ENCODE assay signal across 9 cellular contexts in genomic region chr6:43924222-43924702, GRCh38.
DNase-seq lines count a peak whose midpoint lies in the region; ATAC-seq, FAIRE-seq and TF ChIP-seq lines count a peak whose summit lies in the region.
"Had no signal": no experiment of that assay in that cellular context is flagged by ENCODE, and none has a peak within 500 bp of the region (broad histone marks: within the 10 kb centered on the region; RNA-seq: fewer than 3 reads in every experiment).

No MANE protein-coding gene starts in this region.

- no peaks in the 10 kb centered on the region for H3K36me3 Mint-ChIP-seq in activated naive CD4-positive, alpha-beta T cell treated with anti-CD3 and anti-CD28 coated beads for 36 hours (ENCODE audit: low read depth)
- H3K36me3 Mint-ChIP-seq in type B pancreatic cell = no peaks in the 10 kb centered on the region

- ATAC-seq in gastrocnemius medialis = no peak

- no peaks in the 10 kb centered on the region for H3K9me3 Mint-ChIP-seq in activated naive CD4-positive, alpha-beta T cell treated with anti-CD3 and anti-CD28 coated beads for 36 hours
- no peaks in the 10 kb centered on the region for H3K9me3 Mint-ChIP-seq in type B pancreatic cell

- no peak overlapping the region for H3K27ac ChIP-seq in gastrocnemius medialis
- H3K27ac ChIP-seq: dorsolateral prefrontal cortex had no signal

- H3K36me3 ChIP-seq in GM06990 (ENCODE audit: control insufficient read depth, insufficient read depth, low read length) = no peaks in the 10 kb centered on the region
- no peaks in the 10 kb centered on the region for H3K36me3 ChIP-seq in gastrocnemius medialis

- H3K9me3 ChIP-seq in gastrocnemius medialis = no peaks in the 10 kb centered on the region

- H3K4me3 ChIP-seq in GM06990 (replicated peaks; ENCODE audit: low read depth, low read length) (no peak overlapping the region), gastrocnemius medialis (no peak overlapping the region)
- H3K4me3 ChIP-seq: dorsolateral prefrontal cortex had no signal

- in situ Hi-C loops in gastrocnemius medialis (cut with MboI; ENCODE audit: low sequenced_read_pairs in 4 of 4) = no loop called here

- intact Hi-C loops in activated naive CD4-positive, alpha-beta T cell treated with anti-CD3 and anti-CD28 coated beads for 36 hours (cut with micrococcal nuclease) = loop anchor here (2.0 kb wide), 1 partner anchor 77 kb away; no protein-coding TSS in a partner anchor
- intact Hi-C loops in gastrocnemius medialis (cut with DNase I; ENCODE audit: low total_unique reads) = no loop called here

- no peak overlapping the region for H3K4me3 Mint-ChIP-seq in activated naive CD4-positive, alpha-beta T cell treated with anti-CD3 and anti-CD28 coated beads for 36 hours
- H3K4me3 Mint-ChIP-seq in type B pancreatic cell = no peak overlapping the region

- no peaks in the 10 kb centered on the region for H3K27me3 Mint-ChIP-seq in activated naive CD4-positive, alpha-beta T cell treated with anti-CD3 and anti-CD28 coated beads for 36 hours (ENCODE audit: low read depth)
- no peaks in the 10 kb centered on the region for H3K27me3 Mint-ChIP-seq in type B pancreatic cell

- no peaks in the 10 kb centered on the region for H3K4me1 ChIP-seq in gastrocnemius medialis

- H3K4me1 Mint-ChIP-seq in activated naive CD4-positive, alpha-beta T cell treated with anti-CD3 and anti-CD28 coated beads for 36 hours (ENCODE audit: low read depth) = peaks cover 40% of the 10 kb centered on the region
- H3K4me1 Mint-ChIP-seq in type B pancreatic cell (ENCODE audit: unreplicated experiment) = peaks cover 20% of the 10 kb centered on the region

- FAIRE-seq in RCC 7860 (lab: Jason Lieb, UNC) = peak; percentile 85

- H3K27me3 ChIP-seq in GM06990 (replicated peaks; ENCODE audit: control insufficient read depth, insufficient read depth, low read length) (no peaks in the 10 kb centered on the region), gastrocnemius medialis (no peaks in the 10 kb centered on the region)
- H3K27me3 ChIP-seq: dorsolateral prefrontal cortex had no signal

- CTCF ChIA-PET in activated naive CD4-positive, alpha-beta T cell treated with anti-CD3 and anti-CD28 coated beads for 36 hours (lab: Charles Lee) = interaction anchor here (0.8 kb wide), 1 partner anchor 150 kb away, joined by 3 read pairs; no protein-coding TSS in a partner anchor

- TF ChIP-seq CTCF in GM06990 (IDR thresholded peaks at IDR 0.05; ENCODE audit: insufficient read depth, low read length, poor library complexity, severe bottlenecking) = no peak
- TF ChIP-seq CTCF in type B pancreatic cell (conservative IDR thresholded peaks at IDR 0.05) = no peak
- TF ChIP-seq CTCF in gastrocnemius medialis (IDR thresholded peaks at IDR 0.05 in 4 of 5, conservative IDR thresholded peaks at IDR 0.05 in 1 of 5) = no peak

- DNase-seq in GM06990 (ENCODE audit: extremely low read depth, insufficient read length) (peak; percentile 42), RCC 7860 (ENCODE audit: low spot score) (peak; percentile 91), pons (ENCODE audit: low spot score) (peak; percentile 10), type B pancreatic cell (ENCODE audit: extremely low spot score, unreplicated experiment) (no peak), gastrocnemius medialis (no peak), mesenteric fat pad (ENCODE audit: low spot score) (no peak), NCI-H446 treated with DMSO at 0.1 percent for 48 hours (lab: John Stamatoyannopoulos, UW) (no peak)
- peak; percentile 70 for DNase-seq in activated naive CD4-positive, alpha-beta T cell treated with anti-CD3 and anti-CD28 coated beads for 36 hours

- no peak overlapping the region for H3K27ac Mint-ChIP-seq in activated naive CD4-positive, alpha-beta T cell treated with anti-CD3 and anti-CD28 coated beads for 36 hours
- H3K27ac Mint-ChIP-seq in type B pancreatic cell = no peak overlapping the region

- TF ChIP-seq POLR2A in gastrocnemius medialis (IDR thresholded peaks at IDR 0.05) = no peak

Comparison
In these comparisons a context has a peak if more than half of its experiments do, and no peak if none do; other contexts are left out.
1. DNase-seq: peak in GM06990 (single experiment), RCC 7860 (single experiment), activated naive CD4-positive, alpha-beta T cell treated with anti-CD3 and anti-CD28 coated beads for 36 hours (single experiment) and pons (single experiment); none in type B pancreatic cell (single experiment), gastrocnemius medialis (0 of 2), mesenteric fat pad (single experiment) and NCI-H446 treated with DMSO at 0.1 percent for 48 hours (single experiment).